In the genomic region with DNA sequence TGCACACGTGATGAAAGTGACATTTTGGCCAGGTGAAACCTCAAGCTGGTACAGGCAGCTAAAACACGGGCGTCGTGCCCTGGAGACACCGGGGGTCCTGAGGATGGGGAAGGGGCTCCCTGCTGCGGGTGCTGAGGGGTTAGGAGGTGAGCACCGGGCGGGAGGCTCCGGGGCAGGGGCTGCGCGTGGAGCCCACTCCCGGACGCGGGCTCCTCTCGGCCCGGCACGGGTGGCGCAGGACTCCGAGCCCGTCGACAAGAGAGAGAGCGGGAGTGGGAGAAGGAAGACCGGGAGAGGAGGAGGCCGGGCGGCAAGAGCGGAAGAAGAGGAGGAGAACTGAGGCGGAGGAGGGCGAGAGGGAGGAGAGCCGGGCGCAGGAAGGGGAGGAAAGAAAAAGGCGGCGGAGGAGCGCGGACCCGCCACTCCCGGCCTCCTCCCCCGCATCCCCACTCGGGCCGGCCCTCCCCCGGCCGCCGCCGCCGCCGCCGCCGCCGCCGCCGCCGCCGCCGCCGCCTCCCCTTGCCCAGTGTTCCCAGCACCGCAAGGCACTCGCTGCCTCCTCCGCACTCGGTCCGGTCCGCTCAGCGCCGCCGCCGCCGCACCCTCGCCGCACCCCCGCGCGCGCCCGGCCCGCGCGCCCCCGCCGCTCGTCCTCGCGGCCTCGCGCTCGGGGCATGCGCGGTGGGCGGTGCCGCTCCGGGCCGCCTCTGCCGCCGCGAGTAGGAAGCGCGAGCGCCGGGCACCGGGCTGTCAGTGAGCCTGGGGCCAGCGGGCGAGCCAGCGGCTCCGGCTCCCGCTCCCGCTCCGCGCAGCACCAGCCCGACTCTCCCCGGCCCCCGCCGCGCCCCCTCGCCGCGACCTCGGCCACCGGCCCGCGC, we compare ENCODE assay signal across 1 cellular context.
TF ChIP-seq lines count a peak whose summit lies in the region.

A gene (plus strand): TSS at position 750 of the 878 bp plus-strand sequence.

TF ChIP-seq in SK-N-SH, 30 proteins besides CTCF, POLR2A, EP300 and RAD21 (continued from another document):
- TF ChIP-seq EZH2phosphoT487 (IDR thresholded peaks at IDR 0.05; ENCODE audit: borderline replicate concordance, low read depth) (no peak), JUND (IDR thresholded peaks at IDR 0.05) (no peak), SMC3 (IDR thresholded peaks at IDR 0.05; ENCODE audit: low read depth, low read length) (peak; percentile 6; the same call in 1 of the 2 replicates), GABPA (IDR thresholded peaks at IDR 0.05; ENCODE audit: low read depth) (no peak), POLR2AphosphoS5 (IDR thresholded peaks at IDR 0.05; ENCODE audit: low read depth, low read length) (peak; percentile 88), GATA2 (CRISPR knock-in tag; IDR thresholded peaks at IDR 0.05) (no peak), MXI1 (IDR thresholded peaks at IDR 0.05; ENCODE audit: low read depth, low read length) (peak; percentile 83), SIN3A (IDR thresholded peaks at IDR 0.05; ENCODE audit: borderline replicate concordance, low read depth, low read length) (peak; percentile 86; the same call in 1 of the 2 replicates), FOXM1 (IDR thresholded peaks at IDR 0.05; ENCODE audit: low read depth) (no peak), TAF1 (IDR thresholded peaks at IDR 0.05; ENCODE audit: borderline replicate concordance, low read depth, low read length) (peak; percentile 95), FOXJ3 (CRISPR knock-in tag; IDR thresholded peaks at IDR 0.05) (no peak), MEF2A (IDR thresholded peaks at IDR 0.05; ENCODE audit: borderline replicate concordance, low read depth) (no peak), NRF1 (IDR thresholded peaks at IDR 0.05; ENCODE audit: low read depth, low read length) (peak; percentile 75), TEAD4 (IDR thresholded peaks at IDR 0.05; ENCODE audit: borderline replicate concordance, insufficient read depth) (no peak), NFIC (IDR thresholded peaks at IDR 0.05; ENCODE audit: borderline replicate concordance) (no peak)
- TF ChIP-seq, protein P1, sequence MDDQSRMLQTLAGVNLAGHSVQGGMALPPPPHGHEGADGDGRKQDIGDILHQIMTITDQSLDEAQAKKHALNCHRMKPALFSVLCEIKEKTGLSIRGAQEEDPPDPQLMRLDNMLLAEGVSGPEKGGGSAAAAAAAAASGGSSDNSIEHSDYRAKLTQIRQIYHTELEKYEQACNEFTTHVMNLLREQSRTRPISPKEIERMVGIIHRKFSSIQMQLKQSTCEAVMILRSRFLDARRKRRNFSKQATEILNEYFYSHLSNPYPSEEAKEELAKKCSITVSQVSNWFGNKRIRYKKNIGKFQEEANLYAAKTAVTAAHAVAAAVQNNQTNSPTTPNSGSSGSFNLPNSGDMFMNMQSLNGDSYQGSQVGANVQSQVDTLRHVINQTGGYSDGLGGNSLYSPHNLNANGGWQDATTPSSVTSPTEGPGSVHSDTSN (IDR thresholded peaks at IDR 0.05) = 0 out of 2 replicates have a peak, but pooled peaks have one; percentile 32
- TF ChIP-seq, protein P2, sequence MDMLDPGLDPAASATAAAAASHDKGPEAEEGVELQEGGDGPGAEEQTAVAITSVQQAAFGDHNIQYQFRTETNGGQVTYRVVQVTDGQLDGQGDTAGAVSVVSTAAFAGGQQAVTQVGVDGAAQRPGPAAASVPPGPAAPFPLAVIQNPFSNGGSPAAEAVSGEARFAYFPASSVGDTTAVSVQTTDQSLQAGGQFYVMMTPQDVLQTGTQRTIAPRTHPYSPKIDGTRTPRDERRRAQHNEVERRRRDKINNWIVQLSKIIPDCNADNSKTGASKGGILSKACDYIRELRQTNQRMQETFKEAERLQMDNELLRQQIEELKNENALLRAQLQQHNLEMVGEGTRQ (IDR thresholded peaks at IDR 0.05; ENCODE audit: borderline replicate concordance, low read depth, low read length) = no peak
- TF ChIP-seq, protein P3, sequence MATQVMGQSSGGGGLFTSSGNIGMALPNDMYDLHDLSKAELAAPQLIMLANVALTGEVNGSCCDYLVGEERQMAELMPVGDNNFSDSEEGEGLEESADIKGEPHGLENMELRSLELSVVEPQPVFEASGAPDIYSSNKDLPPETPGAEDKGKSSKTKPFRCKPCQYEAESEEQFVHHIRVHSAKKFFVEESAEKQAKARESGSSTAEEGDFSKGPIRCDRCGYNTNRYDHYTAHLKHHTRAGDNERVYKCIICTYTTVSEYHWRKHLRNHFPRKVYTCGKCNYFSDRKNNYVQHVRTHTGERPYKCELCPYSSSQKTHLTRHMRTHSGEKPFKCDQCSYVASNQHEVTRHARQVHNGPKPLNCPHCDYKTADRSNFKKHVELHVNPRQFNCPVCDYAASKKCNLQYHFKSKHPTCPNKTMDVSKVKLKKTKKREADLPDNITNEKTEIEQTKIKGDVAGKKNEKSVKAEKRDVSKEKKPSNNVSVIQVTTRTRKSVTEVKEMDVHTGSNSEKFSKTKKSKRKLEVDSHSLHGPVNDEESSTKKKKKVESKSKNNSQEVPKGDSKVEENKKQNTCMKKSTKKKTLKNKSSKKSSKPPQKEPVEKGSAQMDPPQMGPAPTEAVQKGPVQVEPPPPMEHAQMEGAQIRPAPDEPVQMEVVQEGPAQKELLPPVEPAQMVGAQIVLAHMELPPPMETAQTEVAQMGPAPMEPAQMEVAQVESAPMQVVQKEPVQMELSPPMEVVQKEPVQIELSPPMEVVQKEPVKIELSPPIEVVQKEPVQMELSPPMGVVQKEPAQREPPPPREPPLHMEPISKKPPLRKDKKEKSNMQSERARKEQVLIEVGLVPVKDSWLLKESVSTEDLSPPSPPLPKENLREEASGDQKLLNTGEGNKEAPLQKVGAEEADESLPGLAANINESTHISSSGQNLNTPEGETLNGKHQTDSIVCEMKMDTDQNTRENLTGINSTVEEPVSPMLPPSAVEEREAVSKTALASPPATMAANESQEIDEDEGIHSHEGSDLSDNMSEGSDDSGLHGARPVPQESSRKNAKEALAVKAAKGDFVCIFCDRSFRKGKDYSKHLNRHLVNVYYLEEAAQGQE (IDR thresholded peaks at IDR 0.05; ENCODE audit: low read depth, low read length) = peak; percentile 60
- TF ChIP-seq, protein P4, sequence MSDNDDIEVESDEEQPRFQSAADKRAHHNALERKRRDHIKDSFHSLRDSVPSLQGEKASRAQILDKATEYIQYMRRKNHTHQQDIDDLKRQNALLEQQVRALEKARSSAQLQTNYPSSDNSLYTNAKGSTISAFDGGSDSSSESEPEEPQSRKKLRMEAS (IDR thresholded peaks at IDR 0.05; ENCODE audit: low read depth) = peak; percentile 13
- TF ChIP-seq, protein P5, sequence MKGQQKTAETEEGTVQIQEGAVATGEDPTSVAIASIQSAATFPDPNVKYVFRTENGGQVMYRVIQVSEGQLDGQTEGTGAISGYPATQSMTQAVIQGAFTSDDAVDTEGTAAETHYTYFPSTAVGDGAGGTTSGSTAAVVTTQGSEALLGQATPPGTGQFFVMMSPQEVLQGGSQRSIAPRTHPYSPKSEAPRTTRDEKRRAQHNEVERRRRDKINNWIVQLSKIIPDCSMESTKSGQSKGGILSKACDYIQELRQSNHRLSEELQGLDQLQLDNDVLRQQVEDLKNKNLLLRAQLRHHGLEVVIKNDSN (IDR thresholded peaks at IDR 0.05; ENCODE audit: borderline replicate concordance, low read depth) = no peak
- TF ChIP-seq, protein P6, sequence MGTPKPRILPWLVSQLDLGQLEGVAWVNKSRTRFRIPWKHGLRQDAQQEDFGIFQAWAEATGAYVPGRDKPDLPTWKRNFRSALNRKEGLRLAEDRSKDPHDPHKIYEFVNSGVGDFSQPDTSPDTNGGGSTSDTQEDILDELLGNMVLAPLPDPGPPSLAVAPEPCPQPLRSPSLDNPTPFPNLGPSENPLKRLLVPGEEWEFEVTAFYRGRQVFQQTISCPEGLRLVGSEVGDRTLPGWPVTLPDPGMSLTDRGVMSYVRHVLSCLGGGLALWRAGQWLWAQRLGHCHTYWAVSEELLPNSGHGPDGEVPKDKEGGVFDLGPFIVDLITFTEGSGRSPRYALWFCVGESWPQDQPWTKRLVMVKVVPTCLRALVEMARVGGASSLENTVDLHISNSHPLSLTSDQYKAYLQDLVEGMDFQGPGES (IDR thresholded peaks at IDR 0.05; ENCODE audit: low read depth, low read length) = no peak
